Comparison of ENCODE assay signal across 15 cellular contexts in genomic region chr9:80796662-80797426, GRCh38.
A peak's percentile ranks its signal among the peaks of the same experiment; 100 is the strongest.
DNase-seq lines count a peak whose midpoint lies in the region; ATAC-seq and TF ChIP-seq lines count a peak whose summit lies in the region.
"Had no signal": no experiment of that assay in that cellular context is flagged by ENCODE, and none has a peak within 500 bp of the region (broad histone marks: within the 10 kb centered on the region; RNA-seq: fewer than 3 reads in every experiment).

No MANE protein-coding gene starts in this region.

- H3K9me3 Mint-ChIP-seq in stimulated activated naive CD8-positive, alpha-beta T cell treated with anti-CD3 and anti-CD28 coated beads, Interleukin-15, amount 100 ng/mL, for 72 hours: peaks cover 0 to 12% of the 10 kb centered on the region in 2 donors
- peaks cover 4% of the 10 kb centered on the region for H3K9me3 Mint-ChIP-seq in progenitor cell of endocrine pancreas (ENCODE audit: low read depth)

- H3K4me3 ChIP-seq in sigmoid colon: peak overlapping the region in 1 of 4 donors; percentile 6
- H3K4me3 ChIP-seq: K562, mucosa of descending colon had no signal

- no peaks in the 10 kb centered on the region for H3K27me3 Mint-ChIP-seq in stimulated activated naive CD8-positive, alpha-beta T cell treated with anti-CD3 and anti-CD28 coated beads, Interleukin-15, amount 100 ng/mL, for 72 hours
- no peaks in the 10 kb centered on the region for H3K27me3 Mint-ChIP-seq in progenitor cell of endocrine pancreas
- H3K27me3 Mint-ChIP-seq: stimulated activated naive CD8-positive, alpha-beta T cell treated with anti-CD3 and anti-CD28 coated beads, Interleukin-15, Interleukin-2, amounts not matched to agents 100 ng/mL and 50 ng/mL, for 24 hours had no signal

- no peak overlapping the region for H3K4me3 Mint-ChIP-seq in stimulated activated naive CD8-positive, alpha-beta T cell treated with anti-CD3 and anti-CD28 coated beads, Interleukin-15, amount 100 ng/mL, for 72 hours
- no peak overlapping the region for H3K4me3 Mint-ChIP-seq in progenitor cell of endocrine pancreas (ENCODE audit: low read depth)
- H3K4me3 Mint-ChIP-seq: stimulated activated naive CD8-positive, alpha-beta T cell treated with anti-CD3 and anti-CD28 coated beads, Interleukin-15, Interleukin-2, amounts not matched to agents 100 ng/mL and 50 ng/mL, for 24 hours; T-helper 2 cell treated with Interferon-gamma antibody and Interleukin-4, amounts not matched to agents 5 μg/mL and 100 μg/mL, for 36 hours had no signal

- H3K36me3 ChIP-seq in sigmoid colon: no peaks in the 10 kb centered on the region

- H3K4me1 ChIP-seq in sigmoid colon: peaks cover 0 to 38% (median 33%) of the 10 kb centered on the region in 4 donors

- no peak for ATAC-seq in left colon
- no peak for ATAC-seq in stimulated activated naive CD8-positive, alpha-beta T cell treated with anti-CD3 and anti-CD28 coated beads, Interleukin-15, amount 100 ng/mL, for 72 hours
- ATAC-seq in stimulated activated naive CD8-positive, alpha-beta T cell treated with anti-CD3 and anti-CD28 coated beads, Interleukin-15, Interleukin-2, amounts not matched to agents 100 U/mL and 50 U/mL, for 24 hours: no peak
- ATAC-seq: K562 had no signal

- peak overlapping the region in 3 of 4 donors; percentile 72 to 80 (median 79) for H3K27ac ChIP-seq in sigmoid colon

- no peak overlapping the region for H3K27ac Mint-ChIP-seq in stimulated activated naive CD8-positive, alpha-beta T cell treated with anti-CD3 and anti-CD28 coated beads, Interleukin-15, amount 100 ng/mL, for 72 hours
- H3K27ac Mint-ChIP-seq in progenitor cell of endocrine pancreas: no peak overlapping the region
- H3K27ac Mint-ChIP-seq: stimulated activated naive CD8-positive, alpha-beta T cell treated with anti-CD3 and anti-CD28 coated beads, Interleukin-15, Interleukin-2, amounts not matched to agents 100 ng/mL and 50 ng/mL, for 24 hours; T-helper 2 cell treated with Interferon-gamma antibody and Interleukin-4, amounts not matched to agents 5 μg/mL and 100 μg/mL, for 36 hours had no signal

- WGBS in sigmoid colon, 2 donors: 81 to 83% methylated on average over 8 of the region's 8 CpGs

- TF ChIP-seq EP300 in sigmoid colon (IDR thresholded peaks at IDR 0.05): no peak

- in situ Hi-C loops in G401 (cut with HindIII; ENCODE audit: low sequenced_read_pairs): no loop called here

- TF ChIP-seq POLR2A in sigmoid colon (IDR thresholded peaks at IDR 0.05): no peak

- H3K9me3 ChIP-seq in sigmoid colon: peaks cover 0 to 5% (median 0%) of the 10 kb centered on the region in 4 donors

- DNase-seq in G401 (ENCODE audit: low spot score) (peak; percentile 23), cerebellar cortex (ENCODE audit: low spot score) (peak; percentile 20), left kidney (ENCODE audit: low read depth, low spot score) (peak; percentile 88), sigmoid colon (peak; percentile 67), left colon (no peak), progenitor cell of endocrine pancreas (ENCODE audit: low spot score, unreplicated experiment) (no peak)
- no peak for DNase-seq in stimulated activated naive CD8-positive, alpha-beta T cell treated with anti-CD3 and anti-CD28 coated beads, Interleukin-15, amount 100 ng/mL, for 72 hours
- DNase-seq in stimulated activated naive CD8-positive, alpha-beta T cell treated with anti-CD3 and anti-CD28 coated beads, Interleukin-15, Interleukin-2, amounts not matched to agents 100 U/mL and 50 U/mL, for 24 hours: no peak
- DNase-seq: activated CD4-positive, alpha-beta T cell treated with anti-CD3 and anti-CD28 coated beads for 48 hours; activated T-cell treated with anti-CD3 and anti-CD28 coated beads, Interleukin-2, amount 50 U/mL, for 48 hours; NCI-H1436 had no signal

- intact Hi-C loops in sigmoid colon (cut with DNase I): loop anchor here (5.0 to 10.0 kb wide), 7 partner anchors 100 to 1225 kb away; partner anchors contain the start of genes TLE1 and TLE4
- intact Hi-C loops in left colon (cut with DNase I, micrococcal nuclease): no loop called here

- H3K4me1 Mint-ChIP-seq in stimulated activated naive CD8-positive, alpha-beta T cell treated with anti-CD3 and anti-CD28 coated beads, Interleukin-15, amount 100 ng/mL, for 72 hours: no peaks in the 10 kb centered on the region
- peaks cover 3% of the 10 kb centered on the region for H3K4me1 Mint-ChIP-seq in progenitor cell of endocrine pancreas (ENCODE audit: low read depth)

- TF ChIP-seq CTCF in sigmoid colon (IDR thresholded peaks at IDR 0.05) (no peak), progenitor cell of endocrine pancreas (IDR thresholded peaks at IDR 0.05; ENCODE audit: unreplicated experiment) (no peak)

- no peaks in the 10 kb centered on the region for H3K27me3 ChIP-seq in sigmoid colon

- no peaks in the 10 kb centered on the region for H3K36me3 Mint-ChIP-seq in progenitor cell of endocrine pancreas (ENCODE audit: insufficient read depth)

Comparison
In these comparisons a context has a peak if more than half of its experiments do, and no peak if none do; other contexts are left out.
1. DNase-seq: peak in G401 (single experiment), cerebellar cortex (single experiment), left kidney (single experiment) and sigmoid colon (single experiment); none in left colon (0 of 2), stimulated activated naive CD8-positive, alpha-beta T cell treated with anti-CD3 and anti-CD28 coated beads, Interleukin-15, amount 100 ng/mL, for 72 hours (0 of 2), stimulated activated naive CD8-positive, alpha-beta T cell treated with anti-CD3 and anti-CD28 coated beads, Interleukin-15, Interleukin-2, amounts not matched to agents 100 U/mL and 50 U/mL, for 24 hours (single experiment) and progenitor cell of endocrine pancreas (single experiment).